In genomic region chr18:78659748-78660147, GRCh38 we compare ENCODE assay signal across 8 cellular contexts.
DNase-seq lines count a peak whose midpoint lies in the region; ATAC-seq, FAIRE-seq and TF ChIP-seq lines count a peak whose summit lies in the region.

No MANE protein-coding gene starts in this region.

- H3K9ac ChIP-seq in OCI-LY1 (ENCODE audit: low read length) = no peak overlapping the region

- no peaks in the 10 kb centered on the region for H3K9me2 ChIP-seq in OCI-LY1 (ENCODE audit: low read depth, low read length)

- no peak for TF ChIP-seq EP300 in stomach (IDR thresholded peaks at IDR 0.05)

- H2AFZ ChIP-seq in OCI-LY1 (ENCODE audit: low read length) = no peak overlapping the region

- no peaks in the 10 kb centered on the region for H3K9me3 Mint-ChIP-seq in activated naive CD4-positive, alpha-beta T cell treated with anti-CD3 and anti-CD28 coated beads, Interleukin-2, amount 50 U/mL, for 72 hours

- no peaks in the 10 kb centered on the region for H3K79me2 ChIP-seq in OCI-LY1 (ENCODE audit: insufficient read depth, low read length)

- DNase-seq in activated naive CD4-positive, alpha-beta T cell treated with anti-CD3 and anti-CD28 coated beads, Interleukin-2, amount 50 U/mL, for 72 hours (ENCODE audit: low spot score in 2 of 2) = peak in 1 of 2 donors; percentile 36
- DNase-seq in activated naive CD4-positive, alpha-beta T cell treated with anti-CD3 and anti-CD28 coated beads, Interleukin-2, amount 50 U/mL, for 16 hours = no peak
- DNase-seq in right cardiac atrium (peak in 1 of 3 donors; percentile 74), stomach (no peak), small intestine (no peak), HTR-8/SVneo (ENCODE audit: insufficient read length, low spot score) (no peak)

- H3K4me1 ChIP-seq in OCI-LY1 (ENCODE audit: insufficient read depth, low read length, severe bottlenecking) (no peaks in the 10 kb centered on the region), right cardiac atrium (ENCODE audit: control insufficient read depth, insufficient read depth, low read length) (no peaks in the 10 kb centered on the region), stomach (no peaks in the 10 kb centered on the region), small intestine (ENCODE audit: control insufficient read depth in 2 of 2, insufficient read depth in 1 of 2, low read depth in 1 of 2, low read length in 1 of 2) (no peaks in the 10 kb centered on the region)

- no peak overlapping the region for H3K4me3 ChIP-seq in OCI-LY1 (ENCODE audit: low read depth, low read length, poor library complexity, severe bottlenecking)
- no peak overlapping the region for H3K4me3 ChIP-seq in right cardiac atrium (ENCODE audit: low read length)
- H3K4me3 ChIP-seq in stomach = no peak overlapping the region
- no peak overlapping the region for H3K4me3 ChIP-seq in small intestine (ENCODE audit: low read depth in 1 of 2, low read length in 2 of 2)

- TF ChIP-seq POLR2A in stomach (IDR thresholded peaks at IDR 0.05) = no peak

- no peaks in the 10 kb centered on the region for H3F3A ChIP-seq in OCI-LY1 (ENCODE audit: insufficient read depth, low read length)

- FAIRE-seq in small intestine (lab: Jason Lieb, UNC) = no peak
- FAIRE-seq in HTR-8/SVneo (lab: Jason Lieb, UNC) = no peak

- H3K36me3 Mint-ChIP-seq in activated naive CD4-positive, alpha-beta T cell treated with anti-CD3 and anti-CD28 coated beads, Interleukin-2, amount 50 U/mL, for 72 hours = no peaks in the 10 kb centered on the region

- no peaks in the 10 kb centered on the region for H4K20me1 ChIP-seq in OCI-LY1 (ENCODE audit: insufficient read depth, low read length)

- H3K27me3 ChIP-seq in OCI-LY1 (ENCODE audit: insufficient read depth, low read length) (peaks cover 3% of the 10 kb centered on the region; the same call in 1 of the 2 replicates), right cardiac atrium (ENCODE audit: control insufficient read depth, insufficient read depth) (no peaks in the 10 kb centered on the region), stomach (peaks cover 0 to 47% (median 0%) of the 10 kb centered on the region in 3 donors), small intestine (ENCODE audit: control insufficient read depth in 2 of 2, insufficient read depth in 2 of 2, low read length in 2 of 2) (peaks cover 0 to 2% of the 10 kb centered on the region in 2 donors)

- no peak overlapping the region for H3K4me2 ChIP-seq in OCI-LY1 (ENCODE audit: low read length)

- intact Hi-C loops in right cardiac atrium (cut with DNase I) = no loop called here
- intact Hi-C loops in stomach (cut with DNase I; ENCODE audit: low total_unique reads) = no loop called here

- H3K27ac Mint-ChIP-seq in activated naive CD4-positive, alpha-beta T cell treated with anti-CD3 and anti-CD28 coated beads, Interleukin-2, amount 50 U/mL, for 72 hours = no peak overlapping the region

- 28% methylated on average over 16 of the region's 16 CpGs for WGBS in right cardiac atrium
- 26 to 51% (median 33%) methylated on average over 5 to 16 of the region's 16 CpGs for WGBS in stomach, 5 donors
- WGBS in small intestine, 3 donors = 28 to 35% (median 30%) methylated on average over 16 of the region's 16 CpGs

- H3K27ac ChIP-seq in OCI-LY1 (ENCODE audit: low read depth, low read length, poor library complexity, severe bottlenecking) = no peak overlapping the region
- no peak overlapping the region for H3K27ac ChIP-seq in right cardiac atrium (ENCODE audit: low read length)
- H3K27ac ChIP-seq in stomach = no peak overlapping the region
- no peak overlapping the region for H3K27ac ChIP-seq in small intestine (ENCODE audit: low read depth in 1 of 2, low read length in 1 of 2)

- no peaks in the 10 kb centered on the region for H3K36me3 ChIP-seq in OCI-LY1 (ENCODE audit: insufficient read depth, low read length)
- H3K36me3 ChIP-seq in stomach = no peaks in the 10 kb centered on the region
- no peaks in the 10 kb centered on the region for H3K36me3 ChIP-seq in small intestine (ENCODE audit: control insufficient read depth in 2 of 2, insufficient read depth in 2 of 2, low read length in 2 of 2)

- H3K9me3 ChIP-seq in OCI-LY1 (ENCODE audit: low read length) (no peaks in the 10 kb centered on the region), right cardiac atrium (ENCODE audit: control insufficient read depth, low read length) (no peaks in the 10 kb centered on the region), stomach (peaks cover 0 to 9% (median 0%) of the 10 kb centered on the region in 4 donors), small intestine (ENCODE audit: control insufficient read depth, low read depth) (no peaks in the 10 kb centered on the region)

- TF ChIP-seq CTCF in OCI-LY1 (IDR thresholded peaks at IDR 0.05; ENCODE audit: low read length) (peak; percentile 59), stomach (IDR thresholded peaks at IDR 0.05) (peak in 4 of 7 experiments; percentile 14 to 25 (median 24))

- ATAC-seq in activated naive CD4-positive, alpha-beta T cell treated with anti-CD3 and anti-CD28 coated beads, Interleukin-2, amount 50 U/mL, for 72 hours = peak; percentile 37 to 69
- ATAC-seq in right cardiac atrium (peak; percentile 31 to 62), GM21381 (IDR thresholded peaks at IDR 0.05; ENCODE audit: unreplicated experiment) (no peak)
